8 cellular contexts compared by ENCODE assay signal in genomic region chrX:130165181-130165702, GRCh38. TPM values are rescaled to one million over a fixed set of nuclear protein-coding genes. Genes with fewer than 3 reads are reported as not detected.
DNase-seq lines count a peak whose midpoint lies in the region; ATAC-seq and TF ChIP-seq lines count a peak whose summit lies in the region.

No MANE protein-coding gene starts in this region.

- H3K9me3 ChIP-seq in Loucy (ENCODE audit: insufficient read depth, low read depth, low read length) = no peaks in the 10 kb centered on the region

- no peak overlapping the region for H2BK5ac ChIP-seq in mesendoderm (ENCODE audit: low read length)

- H3K4me3 ChIP-seq in GM06990 (replicated peaks; ENCODE audit: low read depth, low read length) = peak overlapping the region; percentile 70
- H3K4me3 ChIP-seq in Loucy (ENCODE audit: low read length, poor library complexity, severe bottlenecking) = peak overlapping the region; percentile 80
- H3K4me3 ChIP-seq in mesendoderm (ENCODE audit: low read length) = peak overlapping the region; percentile 48

- no peak overlapping the region for H2BK15ac ChIP-seq in mesendoderm (replicated peaks; ENCODE audit: low read depth)

- H3K9me3 Mint-ChIP-seq in central memory CD8-positive, alpha-beta T cell = no peaks in the 10 kb centered on the region
- no peaks in the 10 kb centered on the region for H3K9me3 Mint-ChIP-seq in type B pancreatic cell

- peaks cover 24% of the 10 kb centered on the region for H3K4me1 Mint-ChIP-seq in central memory CD8-positive, alpha-beta T cell
- peaks cover under 1% of the 10 kb centered on the region for H3K4me1 Mint-ChIP-seq in type B pancreatic cell (ENCODE audit: unreplicated experiment)

- peak overlapping the region; percentile 81 for H3K9ac ChIP-seq in Loucy (ENCODE audit: low read depth, low read length, poor library complexity, severe bottlenecking)
- peak overlapping the region; percentile 85 for H3K9ac ChIP-seq in mesendoderm (ENCODE audit: low read length)

- H3K79me2 ChIP-seq in Loucy (ENCODE audit: insufficient read depth, low read length) (peaks cover 59% of the 10 kb centered on the region), mesendoderm (ENCODE audit: control insufficient read depth, insufficient read depth, low read length) (no peaks in the 10 kb centered on the region)

- H3K79me1 ChIP-seq in mesendoderm (ENCODE audit: low read length) = no peaks in the 10 kb centered on the region

- no peaks in the 10 kb centered on the region for H3K27me3 Mint-ChIP-seq in central memory CD8-positive, alpha-beta T cell
- H3K27me3 Mint-ChIP-seq in type B pancreatic cell = peaks cover 2% of the 10 kb centered on the region

- no peak overlapping the region for H3K27ac ChIP-seq in mesendoderm (ENCODE audit: low read depth, low read length)

- H3K36me3 ChIP-seq in GM06990 (ENCODE audit: control insufficient read depth, insufficient read depth, low read length) = no peaks in the 10 kb centered on the region
- H3K36me3 ChIP-seq in Loucy (ENCODE audit: insufficient read depth, low read length) = no peaks in the 10 kb centered on the region
- H3K36me3 ChIP-seq in mesendoderm (ENCODE audit: control insufficient read depth, insufficient read depth, low read length) = no peaks in the 10 kb centered on the region

- no peak overlapping the region for H3K4ac ChIP-seq in mesendoderm (ENCODE audit: low read depth, low read length)

- H3K27me3 ChIP-seq in GM06990 (replicated peaks; ENCODE audit: control insufficient read depth, insufficient read depth, low read length) (no peaks in the 10 kb centered on the region), Loucy (ENCODE audit: insufficient read depth, low read length, poor library complexity, severe bottlenecking) (no peaks in the 10 kb centered on the region), mesendoderm (ENCODE audit: insufficient read depth, low read length, poor library complexity) (no peaks in the 10 kb centered on the region)

- no peaks in the 10 kb centered on the region for H3F3A ChIP-seq in Loucy (ENCODE audit: low read depth)

- no peak for TF ChIP-seq CTCF in GM06990 (IDR thresholded peaks at IDR 0.05; ENCODE audit: insufficient read depth, low read length, poor library complexity, severe bottlenecking)
- TF ChIP-seq CTCF in Loucy (conservative IDR thresholded peaks at IDR 0.05; ENCODE audit: low read length) = no peak
- TF ChIP-seq CTCF in type B pancreatic cell (conservative IDR thresholded peaks at IDR 0.05) = no peak

- H3K4me2 ChIP-seq in Loucy (ENCODE audit: low read depth, low read length, poor library complexity, severe bottlenecking) = peak overlapping the region; percentile 91
- H3K4me2 ChIP-seq in mesendoderm (ENCODE audit: low read length) = peak overlapping the region; percentile 52

- peak overlapping the region; percentile 89 for H3K4me3 Mint-ChIP-seq in central memory CD8-positive, alpha-beta T cell
- H3K4me3 Mint-ChIP-seq in type B pancreatic cell = peak overlapping the region; percentile 88

- no peak overlapping the region for H4K5ac ChIP-seq in mesendoderm (ENCODE audit: low read length)

- WGBS in mesendoderm (ENCODE audit: extremely low coverage, insufficient coverage, low lambda C conversion rate) = no CpG with 5 or more reads among the region's 32 CpGs

- H3K56ac ChIP-seq in mesendoderm (ENCODE audit: low read length) = peak overlapping the region; percentile 79

- H3K9me2 ChIP-seq in Loucy (replicated peaks; ENCODE audit: low read depth, low read length) = no peaks in the 10 kb centered on the region

- ATAC-seq in central memory CD8-positive, alpha-beta T cell (replicated peaks; ENCODE audit: extremely low read depth, poor library complexity, severe bottlenecking) = peak; percentile 37
- ATAC-seq in GM18502 (IDR thresholded peaks at IDR 0.05; ENCODE audit: poor library complexity, unreplicated experiment) (no peak), HG03159 (IDR thresholded peaks at IDR 0.05; ENCODE audit: unreplicated experiment) (no peak)

- peak overlapping the region; percentile 89 for H3K27ac Mint-ChIP-seq in central memory CD8-positive, alpha-beta T cell (ENCODE audit: low read depth)
- H3K27ac Mint-ChIP-seq in type B pancreatic cell = peak overlapping the region; percentile 87

- no peak overlapping the region for H2AK5ac ChIP-seq in mesendoderm (ENCODE audit: low read length)

- H3K36me3 Mint-ChIP-seq in central memory CD8-positive, alpha-beta T cell (ENCODE audit: insufficient read depth) = peaks cover 11% of the 10 kb centered on the region
- peaks cover 3% of the 10 kb centered on the region for H3K36me3 Mint-ChIP-seq in type B pancreatic cell

- no peak overlapping the region for H3K23ac ChIP-seq in mesendoderm (ENCODE audit: low read length)

- H2BK120ac ChIP-seq in mesendoderm (ENCODE audit: low read depth, low read length) = no peak overlapping the region

- H4K8ac ChIP-seq in mesendoderm (ENCODE audit: low read depth, low read length) = no peak overlapping the region

- no peak overlapping the region for H3K18ac ChIP-seq in mesendoderm (ENCODE audit: low read length)

- H2AFZ ChIP-seq in Loucy (ENCODE audit: low read length) = no peak overlapping the region; the same call in 1 of the 2 replicates

- H3K4me1 ChIP-seq in Loucy (ENCODE audit: insufficient read depth, low read length, poor library complexity, severe bottlenecking) = peaks cover 17% of the 10 kb centered on the region
- no peaks in the 10 kb centered on the region for H3K4me1 ChIP-seq in mesendoderm (ENCODE audit: control insufficient read depth, low read depth, low read length)

- H4K20me1 ChIP-seq in Loucy (ENCODE audit: insufficient read depth, low read length, poor library complexity, severe bottlenecking) = peaks cover 2% of the 10 kb centered on the region

- DNase-seq in GM06990 (ENCODE audit: extremely low read depth, insufficient read length) (no peak), mesendoderm (no peak), type B pancreatic cell (ENCODE audit: extremely low spot score, unreplicated experiment) (no peak), ecto neural progenitor cell (ENCODE audit: low spot score) (no peak)
- no peak for DNase-seq in central memory CD8-positive, alpha-beta T cell (ENCODE audit: low spot score in 2 of 2)

RNA-seq across cellular contexts. Expression of gene AIFM1, which starts 0.4 kb away (rescaled TPM):
- polyA plus RNA-seq in mesendoderm (2013, experiment 1 of 2) = 28.8 TPM
- 29.6 TPM for polyA plus RNA-seq in mesendoderm (2013, experiment 2 of 2)
- total RNA-seq in type B pancreatic cell (ENCODE audit: low replicate concordance) = 48.5 and 51.9 TPM in 2 replicates

RNA-seq across cellular contexts. Expression of gene RAB33A, which starts 6.5 kb away (rescaled TPM):
- 0.63 TPM for polyA plus RNA-seq in mesendoderm (2013, experiment 1 of 2)
- polyA plus RNA-seq in mesendoderm (2013, experiment 2 of 2) = 0.57 TPM
- total RNA-seq in type B pancreatic cell (ENCODE audit: low replicate concordance) = 1.8 and 3.5 TPM in 2 replicates

RNA-seq across cellular contexts. Expression of gene ELF4, which starts 54.9 kb away (rescaled TPM):
- 1.9 TPM for polyA plus RNA-seq in mesendoderm (2013, experiment 1 of 2)
- polyA plus RNA-seq in mesendoderm (2013, experiment 2 of 2) = 1.8 TPM
- 7.8 and 20.6 TPM in 2 replicates for total RNA-seq in type B pancreatic cell (ENCODE audit: low replicate concordance)
